In genomic region chr6:84193140-84193708, GRCh38 we compare ENCODE assay signal across 12 cellular contexts. TPM values are rescaled to one million over a fixed set of nuclear protein-coding genes. Genes with fewer than 3 reads are reported as not detected.
DNase-seq lines count a peak whose midpoint lies in the region; ATAC-seq and TF ChIP-seq lines count a peak whose summit lies in the region.
"Had no signal": no experiment of that assay in that cellular context is flagged by ENCODE, and none has a peak within 500 bp of the region (broad histone marks: within the 10 kb centered on the region; RNA-seq: fewer than 3 reads in every experiment).

No MANE protein-coding gene starts in this region.

- H3K79me2 ChIP-seq in SK-N-SH (ENCODE audit: insufficient read depth) = no peaks in the 10 kb centered on the region

- H3K4me1 Mint-ChIP-seq in activated naive CD8-positive, alpha-beta T cell treated with anti-CD3 and anti-CD28 coated beads, Interleukin-2, amount 50 U/mL, for 24 hours = peaks cover 4% of the 10 kb centered on the region
- H3K4me1 Mint-ChIP-seq in activated naive CD8-positive, alpha-beta T cell treated with anti-CD3 and anti-CD28 coated beads for 36 hours = no peaks in the 10 kb centered on the region
- H3K4me1 Mint-ChIP-seq: B cell, neural crest cell, T-cell had no signal

- intact Hi-C loops in aorta (cut with DNase I) = loop anchor here in 1 of 2 donors (10.0 kb wide), 1 partner anchor 158 kb away; the partner anchor contains the start of gene MRAP2

- no peak overlapping the region for H3K4me2 ChIP-seq in SK-N-SH

- H4K20me1 ChIP-seq in SK-N-SH (ENCODE audit: insufficient read depth) = peaks cover 6% of the 10 kb centered on the region; the same call in 1 of the 2 replicates

- TF ChIP-seq CTCF in SK-N-SH (IDR thresholded peaks at IDR 0.05) (no peak), fibroblast of the aortic adventitia (IDR thresholded peaks at IDR 0.05; ENCODE audit: insufficient read depth, low read length) (no peak)

- peak; percentile 10 for ATAC-seq in activated naive CD8-positive, alpha-beta T cell treated with anti-CD3 and anti-CD28 coated beads, Interleukin-2, amount 50 U/mL, for 24 hours
- ATAC-seq in aorta (ENCODE audit: low FRiP score) (peak; percentile 78), HG03342 (IDR thresholded peaks at IDR 0.05; ENCODE audit: unreplicated experiment) (no peak)
- ATAC-seq: T-cell had no signal

- H3K9me3 Mint-ChIP-seq in activated naive CD8-positive, alpha-beta T cell treated with anti-CD3 and anti-CD28 coated beads, Interleukin-2, amount 50 U/mL, for 24 hours = no peaks in the 10 kb centered on the region
- no peaks in the 10 kb centered on the region for H3K9me3 Mint-ChIP-seq in activated naive CD8-positive, alpha-beta T cell treated with anti-CD3 and anti-CD28 coated beads for 36 hours
- H3K9me3 Mint-ChIP-seq: neural crest cell, T-cell had no signal

- H3K9ac ChIP-seq in SK-N-SH = no peak overlapping the region

- no peak overlapping the region for H2AFZ ChIP-seq in SK-N-SH (ENCODE audit: low read depth)

- H3K9me2 ChIP-seq in SK-N-SH = no peaks in the 10 kb centered on the region

- H3K36me3 Mint-ChIP-seq in activated naive CD8-positive, alpha-beta T cell treated with anti-CD3 and anti-CD28 coated beads, Interleukin-2, amount 50 U/mL, for 24 hours (ENCODE audit: low read depth) = peaks cover 51% of the 10 kb centered on the region
- H3K36me3 Mint-ChIP-seq in activated naive CD8-positive, alpha-beta T cell treated with anti-CD3 and anti-CD28 coated beads for 36 hours = peaks cover 49% of the 10 kb centered on the region

- H3K4me3 ChIP-seq in SK-N-SH (ENCODE audit: low read depth in 2 of 2, low read length in 1 of 2) (no peak overlapping the region), fibroblast of the aortic adventitia (ENCODE audit: low read depth, low read length) (no peak overlapping the region), aorta (ENCODE audit: low read length in 2 of 2) (no peak overlapping the region)
- H3K4me3 ChIP-seq: tibial nerve had no signal

- WGBS in SK-N-SH (ENCODE audit: low lambda C conversion rate) = 17% methylated on average over 1 of the region's 1 CpG
- WGBS in aorta, 2 donors = 0% methylated on average over 1 of the region's 1 CpG

- H3K36me3 ChIP-seq in SK-N-SH (replicated peaks in 1 of 2; ENCODE audit: control insufficient read depth in 1 of 2, insufficient read depth in 2 of 2, low read length in 1 of 2) (peaks cover 30 to 31% of the 10 kb centered on the region in 2 experiments), aorta (ENCODE audit: control insufficient read depth in 1 of 2, insufficient read depth in 2 of 2, low read length in 1 of 2) (peaks cover 0 to 2% of the 10 kb centered on the region in 2 donors)

- peak overlapping the region in 1 of 2 experiments; percentile 70; a peak in 2 of 4 replicates for H3K27ac ChIP-seq in SK-N-SH (ENCODE audit: low read depth in 2 of 2, low read length in 1 of 2)
- peak overlapping the region in 1 of 2 donors; percentile 68 for H3K27ac ChIP-seq in aorta (ENCODE audit: low read depth in 1 of 2, low read length in 2 of 2)
- H3K27ac ChIP-seq: tibial nerve had no signal

- no peaks in the 10 kb centered on the region for H3K9me3 ChIP-seq in SK-N-SH
- H3K9me3 ChIP-seq in aorta (ENCODE audit: control insufficient read depth, low read length) = no peaks in the 10 kb centered on the region
- H3K9me3 ChIP-seq: tibial nerve had no signal

- no peak for TF ChIP-seq EP300 in SK-N-SH (IDR thresholded peaks at IDR 0.05; ENCODE audit: borderline replicate concordance in 1 of 2, low read depth in 1 of 2, low read length in 1 of 2)

- no peak for DNase-seq in activated naive CD8-positive, alpha-beta T cell treated with anti-CD3 and anti-CD28 coated beads, Interleukin-2, amount 50 U/mL, for 24 hours
- DNase-seq in activated naive CD8-positive, alpha-beta T cell treated with anti-CD3 and anti-CD28 coated beads for 36 hours = no peak
- no peak for DNase-seq in SK-N-SH
- peak; percentile 62 for DNase-seq in fibroblast of the aortic adventitia (ENCODE audit: low read depth)
- DNase-seq in aorta = no peak
- DNase-seq in SIG-M5 (lab: John Stamatoyannopoulos, UW) = no peak
- DNase-seq in NCI-H2029 treated with DMSO at 0.1 percent for 48 hours (lab: John Stamatoyannopoulos, UW) = no peak
- DNase-seq: T-cell had no signal

- H3K27me3 ChIP-seq in SK-N-SH (ENCODE audit: insufficient read depth) (no peaks in the 10 kb centered on the region), aorta (ENCODE audit: control insufficient read depth in 1 of 2, insufficient read depth in 2 of 2, low read length in 1 of 2) (no peaks in the 10 kb centered on the region)
- H3K27me3 ChIP-seq: tibial nerve had no signal

- TF ChIP-seq RAD21 in SK-N-SH (IDR thresholded peaks at IDR 0.05; ENCODE audit: low read length) = no peak

- no peak overlapping the region for H3K27ac Mint-ChIP-seq in activated naive CD8-positive, alpha-beta T cell treated with anti-CD3 and anti-CD28 coated beads, Interleukin-2, amount 50 U/mL, for 24 hours
- H3K27ac Mint-ChIP-seq in activated naive CD8-positive, alpha-beta T cell treated with anti-CD3 and anti-CD28 coated beads for 36 hours = no peak overlapping the region
- H3K27ac Mint-ChIP-seq: B cell, T-cell had no signal

- H3K27me3 Mint-ChIP-seq in activated naive CD8-positive, alpha-beta T cell treated with anti-CD3 and anti-CD28 coated beads, Interleukin-2, amount 50 U/mL, for 24 hours = no peaks in the 10 kb centered on the region
- H3K27me3 Mint-ChIP-seq in activated naive CD8-positive, alpha-beta T cell treated with anti-CD3 and anti-CD28 coated beads for 36 hours = no peaks in the 10 kb centered on the region
- H3K27me3 Mint-ChIP-seq: B cell, T-cell had no signal

- H3K4me1 ChIP-seq in SK-N-SH (ENCODE audit: control insufficient read depth in 1 of 2, insufficient read depth in 2 of 2, low read depth in 1 of 2, low read length in 1 of 2) (0 out of 4 replicates have a peak, but pooled peaks cover 0 to 3% of the 10 kb centered on the region in 2 experiments), aorta (ENCODE audit: control insufficient read depth in 1 of 2, insufficient read depth in 2 of 2, low read length in 2 of 2) (no peaks in the 10 kb centered on the region)
- H3K4me1 ChIP-seq: tibial nerve had no signal

- CTCF ChIA-PET in SK-N-SH (lab: Yijun Ruan, JAX) = no interaction called here

- H3F3A ChIP-seq in SK-N-SH (replicated peaks; ENCODE audit: insufficient read depth) = peaks cover 23% of the 10 kb centered on the region

- POLR2A ChIA-PET in SK-N-SH (lab: Yijun Ruan, JAX) = no interaction called here

- H3K4me3 Mint-ChIP-seq in activated naive CD8-positive, alpha-beta T cell treated with anti-CD3 and anti-CD28 coated beads, Interleukin-2, amount 50 U/mL, for 24 hours = no peak overlapping the region
- H3K4me3 Mint-ChIP-seq in activated naive CD8-positive, alpha-beta T cell treated with anti-CD3 and anti-CD28 coated beads for 36 hours = no peak overlapping the region
- H3K4me3 Mint-ChIP-seq: B cell, neural crest cell, T-cell had no signal

TF ChIP-seq in SK-N-SH, 30 proteins besides CTCF, POLR2A, EP300 and RAD21 (continues in another document):
- TF ChIP-seq RFX5 (IDR thresholded peaks at IDR 0.05; ENCODE audit: low read length) (no peak), EZH2phosphoT487 (IDR thresholded peaks at IDR 0.05; ENCODE audit: borderline replicate concordance, low read depth) (no peak), SIN3A (IDR thresholded peaks at IDR 0.05; ENCODE audit: borderline replicate concordance, low read depth, low read length) (no peak), USF2 (IDR thresholded peaks at IDR 0.05; ENCODE audit: borderline replicate concordance, low read depth, low read length) (no peak), ZBTB33 (IDR thresholded peaks at IDR 0.05; ENCODE audit: borderline replicate concordance, low read depth) (no peak), CHD2 (IDR thresholded peaks at IDR 0.05; ENCODE audit: low read length, partially characterized antibody) (no peak), NRF1 (IDR thresholded peaks at IDR 0.05; ENCODE audit: low read depth, low read length) (no peak), FOXM1 (IDR thresholded peaks at IDR 0.05; ENCODE audit: low read depth) (no peak), FOSL2 (IDR thresholded peaks at IDR 0.05; ENCODE audit: borderline replicate concordance, low read depth) (peak; percentile 79), MXI1 (IDR thresholded peaks at IDR 0.05; ENCODE audit: low read depth, low read length) (no peak), TCF12 (IDR thresholded peaks at IDR 0.05) (peak; percentile 76), MAX (IDR thresholded peaks at IDR 0.05; ENCODE audit: low read depth) (no peak)

RNA-seq across cellular contexts. Expression of gene CEP162, which starts 34.2 kb away (rescaled TPM):
- 1 to 10 TPM; 6.8 to 7.0 TPM for total RNA-seq in activated naive CD8-positive, alpha-beta T cell treated with anti-CD3 and anti-CD28 coated beads for 36 hours
- polyA plus RNA-seq in SK-N-SH (2012; rRNA removed) = 1.2 and 1.4 TPM in 2 replicates
- 1.6 and 2.1 TPM in 2 replicates for polyA plus RNA-seq in SK-N-SH (2012; cell fraction: cytosol; rRNA removed)
- polyA plus RNA-seq in SK-N-SH (2012; cell fraction: nucleus; rRNA removed) = 1.0 and 3.2 TPM in 2 replicates
- total RNA-seq in fibroblast of the aortic adventitia (ENCODE audit: low replicate concordance) = 12.4 and 21.4 TPM in 2 replicates
- total RNA-seq in aorta = 10 to 100 TPM in 1 of 2 donors, 1 to 10 TPM in 1; 8.5 to 14.3 TPM
- 10 to 100 TPM in 1 of 2 donors, 1 to 10 TPM in 1; 4.5 to 10.2 TPM for polyA plus RNA-seq in aorta
